1 cellular context compared by ENCODE assay signal in the genomic region with DNA sequence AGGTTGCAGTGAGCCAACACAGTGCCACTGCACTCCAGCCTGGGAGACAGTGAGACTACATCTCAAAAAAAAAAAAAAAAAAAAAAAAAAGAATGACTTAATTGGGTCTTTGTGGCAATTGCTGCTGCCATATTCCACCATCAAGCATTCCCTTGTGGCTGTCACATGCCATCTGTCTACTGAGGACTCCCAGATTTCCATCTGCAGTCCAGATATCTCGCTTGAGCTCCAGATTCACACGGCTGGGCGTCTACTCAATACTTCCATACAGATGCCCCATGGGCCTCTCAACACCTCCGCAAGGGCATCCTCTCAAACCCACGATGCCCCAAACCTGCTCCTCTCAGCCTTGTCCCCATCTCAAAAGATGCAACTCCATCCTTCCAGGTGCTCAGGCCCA.
TF ChIP-seq lines count a peak whose summit lies in the region.

No MANE protein-coding gene starts in this region.

TF ChIP-seq in H1, 55 proteins besides CTCF, POLR2A, EP300 and RAD21:
- no peak for TF ChIP-seq SP2 (IDR thresholded peaks at IDR 0.05; ENCODE audit: low read length)
- TF ChIP-seq TBP (IDR thresholded peaks at IDR 0.05; ENCODE audit: low read depth, low read length): no peak
- TF ChIP-seq KDM5A (IDR thresholded peaks at IDR 0.05; ENCODE audit: low read length): no peak
